11 cellular contexts compared by ENCODE assay signal in genomic region chr9:105021917-105022316, GRCh38.
"Had no signal": no experiment of that assay in that cellular context is flagged by ENCODE, and none has a peak within 500 bp of the region (broad histone marks: within the 10 kb centered on the region; RNA-seq: fewer than 3 reads in every experiment).

No MANE protein-coding gene starts in this region.

- H3K4me2 ChIP-seq: GM23338, KMS-11 had no signal

- H3K4me3 ChIP-seq: GM23338, HAP-1 had no signal

- H3K9me3 Mint-ChIP-seq: GM23338, HFFc6, IgD-negative memory B cell had no signal

- H2AFZ ChIP-seq: GM23338 had no signal

- ATAC-seq: GM23338, HCT116, HepG2 had no signal

- DNase-seq: H7, HFFc6, KBM-7 had no signal

- H3K9ac ChIP-seq: KMS-11 had no signal

- H3K27ac Mint-ChIP-seq: GM23338, HFFc6, IgD-negative memory B cell had no signal

- FAIRE-seq: H1, HepG2 had no signal

- H3K27ac ChIP-seq: HL-60, KMS-11 had no signal

- H3K9me3 ChIP-seq: HAP-1 had no signal

- H3K4me3 Mint-ChIP-seq: GM23338, HFFc6, IgD-negative memory B cell had no signal

- H3K36me3 Mint-ChIP-seq: IgD-negative memory B cell had no signal

- H3K36me3 ChIP-seq: HAP-1 had no signal
